Comparison of ENCODE assay signal across 9 cellular contexts in genomic region chr5:110899566-110900412, GRCh38.
DNase-seq lines count a peak whose midpoint lies in the region; ATAC-seq and TF ChIP-seq lines count a peak whose summit lies in the region.
"Had no signal": no experiment of that assay in that cellular context is flagged by ENCODE, and none has a peak within 500 bp of the region (broad histone marks: within the 10 kb centered on the region; RNA-seq: fewer than 3 reads in every experiment).

No MANE protein-coding gene starts in this region.

- TF ChIP-seq CTCF in epithelial cell of esophagus (IDR thresholded peaks at IDR 0.05; ENCODE audit: insufficient read depth, low read depth, low read length, missing control alignments) (no peak), BE2C (IDR thresholded peaks at IDR 0.05; ENCODE audit: low read depth, low read length) (no peak)

- H3K36me3 ChIP-seq in BE2C = no peaks in the 10 kb centered on the region

- H3K9me3 ChIP-seq in BE2C = no peaks in the 10 kb centered on the region

- no peaks in the 10 kb centered on the region for H3K4me1 ChIP-seq in BE2C

- DNase-seq in epithelial cell of esophagus (ENCODE audit: low read depth) (peak; percentile 65), MV-4-11 (lab: John Stamatoyannopoulos, UW) (no peak), nucleus accumbens (lab: John Stamatoyannopoulos, UW) (no peak), BE2C (no peak), epidermal melanocyte (ENCODE audit: insufficient read length, low spot score) (no peak)

- peaks cover 13% of the 10 kb centered on the region for H3K27me3 ChIP-seq in BE2C

- ATAC-seq in GM18517 (IDR thresholded peaks at IDR 0.05; ENCODE audit: unreplicated experiment) (peak; percentile 82), GM21825 (IDR thresholded peaks at IDR 0.05; ENCODE audit: unreplicated experiment) (peak; percentile 72), HG03457 (IDR thresholded peaks at IDR 0.05; ENCODE audit: unreplicated experiment) (peak; percentile 75)
- ATAC-seq: left lobe of liver had no signal

- H3K4me3 ChIP-seq in epithelial cell of esophagus (ENCODE audit: low read length) (no peak overlapping the region), BE2C (ENCODE audit: low read depth, low read length) (no peak overlapping the region)
